In the genomic region with DNA sequence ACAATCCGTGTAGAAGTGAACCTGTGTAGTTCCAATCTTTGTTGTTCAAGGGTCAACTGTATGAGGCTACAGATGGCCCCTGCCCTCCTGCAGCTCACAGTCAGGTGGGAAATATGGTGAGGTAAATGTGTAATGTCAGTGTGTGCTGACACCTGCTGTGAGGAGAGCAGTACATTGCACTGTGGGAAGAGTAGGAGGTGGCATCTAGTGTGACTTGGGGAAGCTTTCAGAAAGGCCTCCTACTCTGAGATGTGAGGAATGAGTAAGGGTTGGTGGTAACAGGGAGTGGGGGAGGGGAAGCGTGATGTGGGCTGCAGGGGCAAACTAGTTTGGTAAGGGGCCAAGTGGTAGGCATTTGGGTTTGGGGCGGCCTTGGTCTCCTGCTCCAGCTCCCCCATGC, we compare ENCODE assay signal across 27 cellular contexts.
"Had no signal": no experiment of that assay in that cellular context is flagged by ENCODE, and none has a peak within 500 bp of the region (broad histone marks: within the 10 kb centered on the region; RNA-seq: fewer than 3 reads in every experiment).

No MANE protein-coding gene starts in this region.

- H3K27me3 Mint-ChIP-seq: activated naive CD4-positive, alpha-beta T cell treated with anti-CD3 and anti-CD28 coated beads, Interleukin-2, amount 10 ng/mL, durations not matched to agents 7 days and 5 days; activated naive CD8-positive, alpha-beta T cell; activated naive CD8-positive, alpha-beta T cell treated with anti-CD3 and anti-CD28 coated beads, Interleukin-2, amount 50 U/mL, for 24 hours; brain had no signal

- FAIRE-seq: bronchial epithelial cell had no signal

- H3K4me3 Mint-ChIP-seq: activated naive CD4-positive, alpha-beta T cell treated with anti-CD3 and anti-CD28 coated beads, Interleukin-2, amount 10 ng/mL, durations not matched to agents 7 days and 5 days; activated naive CD8-positive, alpha-beta T cell; activated naive CD8-positive, alpha-beta T cell treated with anti-CD3 and anti-CD28 coated beads, Interleukin-2, amount 50 U/mL, for 24 hours; brain had no signal

- DNase-seq: activated CD8-positive, alpha-beta memory T cell treated with anti-CD3 and anti-CD28 coated beads, Interleukin-2, amount 50 U/mL, for 4 hours; activated gamma-delta T cell; activated naive CD4-positive, alpha-beta T cell treated with anti-CD3 and anti-CD28 coated beads, Interleukin-2, amount 10 ng/mL, durations not matched to agents 7 days and 5 days; activated naive CD8-positive, alpha-beta T cell treated with anti-CD3 and anti-CD28 coated beads, Interleukin-2, amount 50 U/mL, for 24 hours; activated T-cell treated with anti-CD3 and anti-CD28 coated beads for 4 hours; activated T-cell treated with anti-CD3 and anti-CD28 coated beads, Interleukin-2, amount 50 U/mL, for 48 hours; anterior cingulate cortex; cerebellar nuclear complex; Karpas-422; KBM-7; NCI-H1105; NCI-H1417 treated with DMSO at 0.1 percent for 48 hours; NCI-H187 treated with DMSO at 0.1 percent for 48 hours; NCI-H2081; NCI-H2171 treated with DMSO at 0.1 percent for 48 hours; NCI-H2227 treated with DMSO at 0.1 percent for 48 hours; NCI-H446 treated with DMSO at 0.1 percent for 48 hours; NCI-H524; SHP77; SJCRH30; T1000 had no signal

- H3K36me3 Mint-ChIP-seq: activated naive CD4-positive, alpha-beta T cell treated with anti-CD3 and anti-CD28 coated beads, Interleukin-2, amount 10 ng/mL, durations not matched to agents 7 days and 5 days; brain had no signal

- H3K36me3 ChIP-seq: SJCRH30 had no signal

- H3K4me1 ChIP-seq: SJCRH30 had no signal

- H3K4me3 ChIP-seq: SJCRH30, SK-N-MC had no signal

- ATAC-seq: activated naive CD8-positive, alpha-beta T cell treated with anti-CD3 and anti-CD28 coated beads, Interleukin-2, amount 50 U/mL, for 24 hours; Panc1 had no signal

- H3K9me3 ChIP-seq: SJCRH30 had no signal

- H3K27ac Mint-ChIP-seq: activated naive CD4-positive, alpha-beta T cell treated with anti-CD3 and anti-CD28 coated beads, Interleukin-2, amount 10 ng/mL, durations not matched to agents 7 days and 5 days; activated naive CD8-positive, alpha-beta T cell; activated naive CD8-positive, alpha-beta T cell treated with anti-CD3 and anti-CD28 coated beads, Interleukin-2, amount 50 U/mL, for 24 hours; activated T-helper 2 cell treated with anti-CD3 and anti-CD28 coated beads, Interferon-gamma antibody, Interleukin-2, Interleukin-4, amounts not matched to agents 10 μg/mL and 5 μg/mL and 100 μg/mL, durations not matched to agents 14 hours and 24 hours and 36 hours; brain had no signal

- H3K4me1 Mint-ChIP-seq: activated naive CD4-positive, alpha-beta T cell treated with anti-CD3 and anti-CD28 coated beads, Interleukin-2, amount 10 ng/mL, durations not matched to agents 7 days and 5 days had no signal

- H3K9me3 Mint-ChIP-seq: activated naive CD4-positive, alpha-beta T cell treated with anti-CD3 and anti-CD28 coated beads, Interleukin-2, amount 10 ng/mL, durations not matched to agents 7 days and 5 days; activated naive CD8-positive, alpha-beta T cell treated with anti-CD3 and anti-CD28 coated beads, Interleukin-2, amount 50 U/mL, for 24 hours; activated T-helper 2 cell treated with anti-CD3 and anti-CD28 coated beads, Interferon-gamma antibody, Interleukin-2, Interleukin-4, amounts not matched to agents 10 μg/mL and 5 μg/mL and 100 μg/mL, durations not matched to agents 14 hours and 24 hours and 36 hours; brain had no signal

- H3K27ac ChIP-seq: SJCRH30, SK-N-MC had no signal

- H3K27me3 ChIP-seq: SJCRH30 had no signal
